Comparison of ENCODE assay signal across 8 cellular contexts in the genomic region with DNA sequence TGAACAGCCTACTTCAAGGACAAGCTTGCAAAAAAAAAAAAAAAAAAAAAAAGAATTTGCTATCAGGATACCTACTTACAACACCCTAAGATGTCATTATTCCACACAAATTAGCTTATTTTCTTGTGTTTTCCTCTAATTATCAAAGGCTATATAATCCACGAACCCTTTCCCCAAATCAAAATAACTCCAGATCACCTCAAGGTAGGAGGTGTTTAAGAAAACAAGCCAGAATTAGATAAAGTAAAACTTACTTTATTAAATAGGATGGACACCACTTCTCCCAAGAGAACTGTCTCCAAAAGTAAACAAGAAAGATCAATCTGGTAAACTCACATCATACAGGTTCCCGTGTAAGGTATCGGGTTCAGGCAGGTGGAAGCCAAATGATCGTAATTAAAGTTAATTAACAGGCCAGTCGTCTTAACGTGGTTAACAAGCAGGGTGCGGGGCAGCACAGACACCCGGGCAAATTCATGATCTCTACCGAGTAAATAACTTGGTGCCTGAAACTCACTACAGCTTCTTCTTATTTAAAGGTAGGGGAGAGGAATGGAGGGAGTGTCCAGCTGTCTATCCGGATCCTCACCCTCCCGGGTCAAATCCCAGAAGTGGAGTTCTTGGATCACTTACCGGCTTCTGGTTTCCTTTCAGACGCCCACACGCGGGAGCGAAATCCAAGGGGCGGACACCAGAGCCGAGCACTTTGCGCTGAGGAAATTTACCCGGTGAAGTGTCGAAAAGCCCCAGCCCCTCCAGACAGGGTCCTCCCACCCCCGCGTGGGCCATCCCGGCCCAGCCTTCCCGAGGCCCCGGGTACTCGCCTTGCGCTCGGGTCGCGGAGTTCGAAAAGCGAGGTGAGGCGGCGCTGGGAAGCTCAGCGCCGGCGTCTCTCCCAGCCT. TPM values are rescaled to one million over a fixed set of nuclear protein-coding genes. Genes with fewer than 3 reads are reported as not detected.
DNase-seq lines count a peak whose midpoint lies in the region; ATAC-seq, FAIRE-seq and TF ChIP-seq lines count a peak whose summit lies in the region.

No MANE protein-coding gene starts in this region.

- FAIRE-seq in GM12891 (lab: Jason Lieb, UNC) = no peak

- H3K9me3 ChIP-seq in HAP-1 (no peaks in the 10 kb centered on the region), neural cell (ENCODE audit: low read length) (no peaks in the 10 kb centered on the region), subcutaneous abdominal adipose tissue (ENCODE audit: control insufficient read depth in 5 of 5, low read length in 5 of 5) (no peaks in the 10 kb centered on the region)

- no peaks in the 10 kb centered on the region for H3K27me3 ChIP-seq in HAP-1 (ENCODE audit: low read depth)
- peaks cover 27% of the 10 kb centered on the region for H3K27me3 ChIP-seq in neural cell (ENCODE audit: insufficient read depth, low read depth, low read length)
- H3K27me3 ChIP-seq in subcutaneous abdominal adipose tissue (ENCODE audit: control insufficient read depth in 5 of 5, insufficient read depth in 4 of 5, low read length in 5 of 5) = peaks cover 0 to 3% (median 0%) of the 10 kb centered on the region in 5 donors

- TF ChIP-seq RAD21 in neural cell (conservative IDR thresholded peaks at IDR 0.05) = no peak

- no peak for TF ChIP-seq EP300 in neural cell (conservative IDR thresholded peaks at IDR 0.05; ENCODE audit: poor library complexity, severe bottlenecking)

- no peaks in the 10 kb centered on the region for H3K36me3 ChIP-seq in HAP-1 (replicated peaks)
- H3K36me3 ChIP-seq in neural cell (ENCODE audit: insufficient read depth, low read length) = no peaks in the 10 kb centered on the region
- H3K36me3 ChIP-seq in subcutaneous abdominal adipose tissue (ENCODE audit: control insufficient read depth in 5 of 5, insufficient read depth in 5 of 5, low read length in 5 of 5) = no peaks in the 10 kb centered on the region

- no peaks in the 10 kb centered on the region for H3K9me2 ChIP-seq in neural cell (ENCODE audit: insufficient read depth, low read length)

- no peaks in the 10 kb centered on the region for H4K20me1 ChIP-seq in neural cell (ENCODE audit: insufficient read depth)

- H3K79me2 ChIP-seq in neural cell (replicated peaks; ENCODE audit: insufficient read depth, low read length) = no peaks in the 10 kb centered on the region

- H3K27ac ChIP-seq in neural cell (ENCODE audit: low read length) (no peak overlapping the region), subcutaneous abdominal adipose tissue (ENCODE audit: low read depth, low read length) (no peak overlapping the region)

- H3K4me2 ChIP-seq in neural cell (ENCODE audit: low read length) = peak overlapping the region; percentile 44

- H3K4me1 ChIP-seq in HAP-1 (peaks cover 12% of the 10 kb centered on the region), subcutaneous abdominal adipose tissue (ENCODE audit: control insufficient read depth in 5 of 5, insufficient read depth in 5 of 5, low read length in 5 of 5) (peaks cover 0 to 20% (median 11%) of the 10 kb centered on the region in 5 donors)

- H3F3A ChIP-seq in neural cell (ENCODE audit: insufficient read depth, low read length, poor library complexity, severe bottlenecking) = no peaks in the 10 kb centered on the region

- H3K4me3 ChIP-seq in HAP-1 = peak overlapping the region; percentile 60
- H3K4me3 ChIP-seq in fibroblast of mammary gland (ENCODE audit: control insufficient read depth, low read depth, low read length) = peak overlapping the region; percentile 45
- peak overlapping the region; percentile 75 for H3K4me3 ChIP-seq in neural cell (ENCODE audit: low read length)
- peak overlapping the region; percentile 65 to 76 (median 71) for H3K4me3 ChIP-seq in subcutaneous abdominal adipose tissue (ENCODE audit: low read depth in 1 of 5, low read length in 5 of 5)

- peak; percentile 6; the same call in 1 of the 2 replicates for TF ChIP-seq POLR2A in GM12891 (IDR thresholded peaks at IDR 0.05; ENCODE audit: low read depth, low read length)

- in situ Hi-C loops in HAP-1 (cut with MboI; ENCODE audit: low sequenced_read_pairs) = no loop called here

- no peak overlapping the region for H2AFZ ChIP-seq in neural cell (ENCODE audit: low read depth, low read length)

- DNase-seq in GM12891 (ENCODE audit: insufficient read length, low spot score) (no peak), HAP-1 (ENCODE audit: low spot score in 2 of 2) (peak in 1 of 2 experiments; percentile 33), NCI-H1105 (lab: John Stamatoyannopoulos, UW) (peak; percentile 56), activated T-cell treated with anti-CD3 and anti-CD28 coated beads for 4 hours (peak; percentile 32), fibroblast of mammary gland (ENCODE audit: low read depth) (peak; percentile 20)

- TF ChIP-seq CTCF in fibroblast of mammary gland (conservative IDR thresholded peaks at IDR 0.05; ENCODE audit: control insufficient read depth, insufficient read depth, low read depth, low read length) = no peak
- no peak for TF ChIP-seq CTCF in neural cell (IDR thresholded peaks at IDR 0.05; ENCODE audit: poor library complexity, severe bottlenecking)

- H3K9ac ChIP-seq in neural cell (ENCODE audit: low read length) (peak overlapping the region; percentile 58), subcutaneous abdominal adipose tissue (ENCODE audit: low read length in 5 of 5) (peak overlapping the region in 4 of 5 donors; percentile 62 to 76 (median 72))

- no peak for ATAC-seq in HG03457 (IDR thresholded peaks at IDR 0.05; ENCODE audit: unreplicated experiment)

TF ChIP-seq in GM12891, 5 proteins besides CTCF, POLR2A, EP300 and RAD21:
- TF ChIP-seq TAF1 (IDR thresholded peaks at IDR 0.05; ENCODE audit: low read depth, low read length) (0 out of 2 replicates have a peak, but pooled peaks have one; percentile 15), POU2F2 (IDR thresholded peaks at IDR 0.05; ENCODE audit: low read depth, low read length) (no peak)

TF ChIP-seq in neural cell, 6 proteins besides CTCF, POLR2A, EP300 and RAD21:
- TF ChIP-seq EZH2 (IDR thresholded peaks at IDR 0.05; ENCODE audit: borderline replicate concordance, insufficient read depth, low read length, poor library complexity, severe bottlenecking) (no peak), SMC3 (conservative IDR thresholded peaks at IDR 0.05; ENCODE audit: poor library complexity) (no peak), TAF1 (IDR thresholded peaks at IDR 0.05; ENCODE audit: low read depth) (no peak), MXI1 (conservative IDR thresholded peaks at IDR 0.05; ENCODE audit: poor library complexity, severe bottlenecking) (no peak), POLR2AphosphoS5 (IDR thresholded peaks at IDR 0.05) (no peak)
- TF ChIP-seq, protein P1, sequence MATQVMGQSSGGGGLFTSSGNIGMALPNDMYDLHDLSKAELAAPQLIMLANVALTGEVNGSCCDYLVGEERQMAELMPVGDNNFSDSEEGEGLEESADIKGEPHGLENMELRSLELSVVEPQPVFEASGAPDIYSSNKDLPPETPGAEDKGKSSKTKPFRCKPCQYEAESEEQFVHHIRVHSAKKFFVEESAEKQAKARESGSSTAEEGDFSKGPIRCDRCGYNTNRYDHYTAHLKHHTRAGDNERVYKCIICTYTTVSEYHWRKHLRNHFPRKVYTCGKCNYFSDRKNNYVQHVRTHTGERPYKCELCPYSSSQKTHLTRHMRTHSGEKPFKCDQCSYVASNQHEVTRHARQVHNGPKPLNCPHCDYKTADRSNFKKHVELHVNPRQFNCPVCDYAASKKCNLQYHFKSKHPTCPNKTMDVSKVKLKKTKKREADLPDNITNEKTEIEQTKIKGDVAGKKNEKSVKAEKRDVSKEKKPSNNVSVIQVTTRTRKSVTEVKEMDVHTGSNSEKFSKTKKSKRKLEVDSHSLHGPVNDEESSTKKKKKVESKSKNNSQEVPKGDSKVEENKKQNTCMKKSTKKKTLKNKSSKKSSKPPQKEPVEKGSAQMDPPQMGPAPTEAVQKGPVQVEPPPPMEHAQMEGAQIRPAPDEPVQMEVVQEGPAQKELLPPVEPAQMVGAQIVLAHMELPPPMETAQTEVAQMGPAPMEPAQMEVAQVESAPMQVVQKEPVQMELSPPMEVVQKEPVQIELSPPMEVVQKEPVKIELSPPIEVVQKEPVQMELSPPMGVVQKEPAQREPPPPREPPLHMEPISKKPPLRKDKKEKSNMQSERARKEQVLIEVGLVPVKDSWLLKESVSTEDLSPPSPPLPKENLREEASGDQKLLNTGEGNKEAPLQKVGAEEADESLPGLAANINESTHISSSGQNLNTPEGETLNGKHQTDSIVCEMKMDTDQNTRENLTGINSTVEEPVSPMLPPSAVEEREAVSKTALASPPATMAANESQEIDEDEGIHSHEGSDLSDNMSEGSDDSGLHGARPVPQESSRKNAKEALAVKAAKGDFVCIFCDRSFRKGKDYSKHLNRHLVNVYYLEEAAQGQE (IDR thresholded peaks at IDR 0.05; ENCODE audit: borderline replicate concordance) = no peak

RNA-seq across cellular contexts. Expression of a gene that starts 0.7 kb away (rescaled TPM):
- polyA plus RNA-seq in GM12891 (2012; ENCODE audit: low read depth, missing spikeins) = 8.5 TPM
- polyA plus RNA-seq in neural cell = 1.7 and 2.1 TPM in 2 replicates
- polyA minus RNA-seq in neural cell = 2.4 and 3.0 TPM in 2 replicates

RNA-seq across cellular contexts. Expression of a gene that starts 37.8 kb away (rescaled TPM):
- 0.71 TPM for polyA plus RNA-seq in GM12891 (2012; ENCODE audit: low read depth, missing spikeins)
- not detected in 2 replicates for polyA plus RNA-seq in neural cell
- not detected in 2 replicates for polyA minus RNA-seq in neural cell
